Comparison of ENCODE assay signal across 3 cellular contexts in the genomic region with DNA sequence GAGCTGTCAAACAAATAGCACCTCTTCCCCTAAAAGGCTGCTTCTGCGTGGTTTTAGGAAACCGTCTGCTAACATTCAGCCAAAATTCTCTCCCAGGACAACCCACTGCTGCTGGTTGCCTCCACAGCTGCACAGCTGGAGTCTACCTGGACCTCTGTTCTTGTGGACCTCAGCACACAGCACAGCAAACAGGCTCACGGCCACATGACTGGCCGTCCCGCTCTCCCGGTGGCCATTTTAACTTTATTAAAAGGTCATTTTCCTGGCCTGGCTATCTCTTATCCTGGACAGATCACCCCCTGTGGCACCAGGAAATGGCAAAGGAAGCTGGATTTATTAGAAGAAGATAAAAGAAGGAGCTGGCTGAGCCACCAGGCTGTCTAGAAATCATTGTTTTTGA.
TF ChIP-seq lines count a peak whose summit lies in the region.

No MANE protein-coding gene starts in this region.

TF ChIP-seq in SK-N-SH, 30 proteins besides CTCF, POLR2A, EP300 and RAD21:
- TF ChIP-seq MXI1 (IDR thresholded peaks at IDR 0.05; ENCODE audit: low read depth, low read length) = peak; percentile 71; the same call in 1 of the 2 replicates
- peak; percentile 76; the same call in 1 of the 2 replicates for TF ChIP-seq RCOR1 (IDR thresholded peaks at IDR 0.05; ENCODE audit: low read length)
- peak; percentile 94 for TF ChIP-seq GATA2 (CRISPR knock-in tag; IDR thresholded peaks at IDR 0.05)
- TF ChIP-seq CHD2 (IDR thresholded peaks at IDR 0.05; ENCODE audit: low read length, partially characterized antibody) = peak; percentile 57
- no peak for TF ChIP-seq GABPA (IDR thresholded peaks at IDR 0.05; ENCODE audit: low read depth)
- TF ChIP-seq TCF12 (IDR thresholded peaks at IDR 0.05) = 0 out of 2 replicates have a peak, but pooled peaks have one; percentile 4
TF ChIP-seq in SK-N-SH: peak in this region for 5.

TF ChIP-seq in liver, 16 proteins besides CTCF, POLR2A, EP300 and RAD21:
- TF ChIP-seq, protein P1, sequence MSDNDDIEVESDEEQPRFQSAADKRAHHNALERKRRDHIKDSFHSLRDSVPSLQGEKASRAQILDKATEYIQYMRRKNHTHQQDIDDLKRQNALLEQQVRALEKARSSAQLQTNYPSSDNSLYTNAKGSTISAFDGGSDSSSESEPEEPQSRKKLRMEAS (IDR thresholded peaks at IDR 0.05) = no peak
- TF ChIP-seq HNF4A (conservative IDR thresholded peaks at IDR 0.05) = no peak
- TF ChIP-seq NR2F2 (IDR thresholded peaks at IDR 0.05) = peak; percentile 35
- TF ChIP-seq, protein P2, sequence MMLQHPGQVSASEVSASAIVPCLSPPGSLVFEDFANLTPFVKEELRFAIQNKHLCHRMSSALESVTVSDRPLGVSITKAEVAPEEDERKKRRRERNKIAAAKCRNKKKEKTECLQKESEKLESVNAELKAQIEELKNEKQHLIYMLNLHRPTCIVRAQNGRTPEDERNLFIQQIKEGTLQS (IDR thresholded peaks at IDR 0.05) = no peak
- TF ChIP-seq FOXA2 (IDR thresholded peaks at IDR 0.05) = no peak
- no peak for TF ChIP-seq RXRA (IDR thresholded peaks at IDR 0.05)
- TF ChIP-seq FOXA1 (IDR thresholded peaks at IDR 0.05) = no peak
- TF ChIP-seq YY1 (IDR thresholded peaks at IDR 0.05) = peak; percentile 16
- TF ChIP-seq HNF4G (IDR thresholded peaks at IDR 0.05) = no peak
- TF ChIP-seq EGR1 (IDR thresholded peaks at IDR 0.05; ENCODE audit: low read depth in 2 of 2) = no peak
- TF ChIP-seq SP1 (IDR thresholded peaks at IDR 0.05) = no peak

TF ChIP-seq in WTC11, 78 proteins besides CTCF, POLR2A, EP300 and RAD21:
- TF ChIP-seq RELA (CRISPR knock-in tag; IDR thresholded peaks at IDR 0.05; ENCODE audit: borderline replicate concordance) (no peak), JAZF1 (CRISPR knock-in tag; IDR thresholded peaks at IDR 0.05) (no peak), TCF7 (CRISPR knock-in tag; IDR thresholded peaks at IDR 0.05; ENCODE audit: low read depth) (no peak), TP53 (CRISPR knock-in tag; IDR thresholded peaks at IDR 0.05) (no peak), RORB (CRISPR knock-in tag; IDR thresholded peaks at IDR 0.05) (no peak)
- TF ChIP-seq, protein P3, sequence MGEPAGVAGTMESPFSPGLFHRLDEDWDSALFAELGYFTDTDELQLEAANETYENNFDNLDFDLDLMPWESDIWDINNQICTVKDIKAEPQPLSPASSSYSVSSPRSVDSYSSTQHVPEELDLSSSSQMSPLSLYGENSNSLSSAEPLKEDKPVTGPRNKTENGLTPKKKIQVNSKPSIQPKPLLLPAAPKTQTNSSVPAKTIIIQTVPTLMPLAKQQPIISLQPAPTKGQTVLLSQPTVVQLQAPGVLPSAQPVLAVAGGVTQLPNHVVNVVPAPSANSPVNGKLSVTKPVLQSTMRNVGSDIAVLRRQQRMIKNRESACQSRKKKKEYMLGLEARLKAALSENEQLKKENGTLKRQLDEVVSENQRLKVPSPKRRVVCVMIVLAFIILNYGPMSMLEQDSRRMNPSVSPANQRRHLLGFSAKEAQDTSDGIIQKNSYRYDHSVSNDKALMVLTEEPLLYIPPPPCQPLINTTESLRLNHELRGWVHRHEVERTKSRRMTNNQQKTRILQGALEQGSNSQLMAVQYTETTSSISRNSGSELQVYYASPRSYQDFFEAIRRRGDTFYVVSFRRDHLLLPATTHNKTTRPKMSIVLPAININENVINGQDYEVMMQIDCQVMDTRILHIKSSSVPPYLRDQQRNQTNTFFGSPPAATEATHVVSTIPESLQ (CRISPR knock-in tag; IDR thresholded peaks at IDR 0.05) = no peak
- TF ChIP-seq, protein P4, sequence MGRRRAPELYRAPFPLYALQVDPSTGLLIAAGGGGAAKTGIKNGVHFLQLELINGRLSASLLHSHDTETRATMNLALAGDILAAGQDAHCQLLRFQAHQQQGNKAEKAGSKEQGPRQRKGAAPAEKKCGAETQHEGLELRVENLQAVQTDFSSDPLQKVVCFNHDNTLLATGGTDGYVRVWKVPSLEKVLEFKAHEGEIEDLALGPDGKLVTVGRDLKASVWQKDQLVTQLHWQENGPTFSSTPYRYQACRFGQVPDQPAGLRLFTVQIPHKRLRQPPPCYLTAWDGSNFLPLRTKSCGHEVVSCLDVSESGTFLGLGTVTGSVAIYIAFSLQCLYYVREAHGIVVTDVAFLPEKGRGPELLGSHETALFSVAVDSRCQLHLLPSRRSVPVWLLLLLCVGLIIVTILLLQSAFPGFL (CRISPR knock-in tag; IDR thresholded peaks at IDR 0.05; ENCODE audit: borderline replicate concordance) = no peak
- TF ChIP-seq, protein P5, sequence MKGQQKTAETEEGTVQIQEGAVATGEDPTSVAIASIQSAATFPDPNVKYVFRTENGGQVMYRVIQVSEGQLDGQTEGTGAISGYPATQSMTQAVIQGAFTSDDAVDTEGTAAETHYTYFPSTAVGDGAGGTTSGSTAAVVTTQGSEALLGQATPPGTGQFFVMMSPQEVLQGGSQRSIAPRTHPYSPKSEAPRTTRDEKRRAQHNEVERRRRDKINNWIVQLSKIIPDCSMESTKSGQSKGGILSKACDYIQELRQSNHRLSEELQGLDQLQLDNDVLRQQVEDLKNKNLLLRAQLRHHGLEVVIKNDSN (CRISPR knock-in tag; IDR thresholded peaks at IDR 0.05) = no peak
